8 cellular contexts compared by ENCODE assay signal in genomic region chr13:67230243-67230773, GRCh38. TPM values are rescaled to one million over a fixed set of nuclear protein-coding genes. Genes with fewer than 3 reads are reported as not detected.
DNase-seq lines count a peak whose midpoint lies in the region; ATAC-seq and TF ChIP-seq lines count a peak whose summit lies in the region.

Gene PCDH9 (minus strand): TSS chr13:67230336. CDS start chr13:67228440, 1,896 bp downstream.

- H3K4me3 Mint-ChIP-seq in activated CD8-positive, alpha-beta T cell treated with anti-CD3 and anti-CD28 coated beads for 36 hours: no peak within 1 kb of the TSS

- peaks cover 9% of the 10 kb centered on the region for H3K4me1 ChIP-seq in lower lobe of right lung

- intact Hi-C loops in activated CD8-positive, alpha-beta T cell treated with anti-CD3 and anti-CD28 coated beads for 36 hours (cut with micrococcal nuclease): no loop called here
- intact Hi-C loops in lower lobe of right lung (cut with DNase I): no loop called here

- no peak within 1 kb of the TSS for H3K27ac Mint-ChIP-seq in activated CD8-positive, alpha-beta T cell treated with anti-CD3 and anti-CD28 coated beads for 36 hours

- H3K27me3 Mint-ChIP-seq in activated CD8-positive, alpha-beta T cell treated with anti-CD3 and anti-CD28 coated beads for 36 hours: peaks cover 14% of the 10 kb centered on the region

- no peaks in the 10 kb centered on the region for H3K9me3 ChIP-seq in lower lobe of right lung

- no peaks in the 10 kb centered on the region for H3K36me3 ChIP-seq in BJ (ENCODE audit: control insufficient read depth, insufficient read depth, low read length)
- H3K36me3 ChIP-seq in lower lobe of right lung: no peaks in the 10 kb centered on the region

- peaks cover 4% of the 10 kb centered on the region for H3K4me1 Mint-ChIP-seq in activated CD8-positive, alpha-beta T cell treated with anti-CD3 and anti-CD28 coated beads for 36 hours (ENCODE audit: low read depth)

- H3K9me3 Mint-ChIP-seq in activated CD8-positive, alpha-beta T cell treated with anti-CD3 and anti-CD28 coated beads for 36 hours: no peaks in the 10 kb centered on the region

- TF ChIP-seq CTCF in BJ (IDR thresholded peaks at IDR 0.05; ENCODE audit: insufficient read depth, low read depth, low read length) (no peak), lower lobe of right lung (IDR thresholded peaks at IDR 0.05) (no peak)
- TF ChIP-seq CTCF in activated CD8-positive, alpha-beta T cell treated with anti-CD3 and anti-CD28 coated beads for 36 hours (IDR thresholded peaks at IDR 0.05): no peak

- no peaks in the 10 kb centered on the region for H3K36me3 Mint-ChIP-seq in activated CD8-positive, alpha-beta T cell treated with anti-CD3 and anti-CD28 coated beads for 36 hours (ENCODE audit: low read depth)

- POLR2A ChIA-PET in BJ (lab: Charles Lee): no interaction called here
- POLR2A ChIA-PET in activated CD8-positive, alpha-beta T cell treated with anti-CD3 and anti-CD28 coated beads for 36 hours (lab: Charles Lee): no interaction called here

- peak; percentile 83 for DNase-seq in BJ (ENCODE audit: low read depth)
- DNase-seq in NCI-H69 (lab: John Stamatoyannopoulos, UW): peak; percentile 99
- peak; percentile 91 for DNase-seq in activated CD8-positive, alpha-beta T cell treated with anti-CD3 and anti-CD28 coated beads for 36 hours
- peak; percentile 51 for DNase-seq in effector CD4-positive, alpha-beta T cell
- DNase-seq in lower lobe of right lung: peak; percentile 95
- peak; percentile 19 to 82 (median 60) for DNase-seq in stimulated activated CD4-positive, alpha-beta T cell treated with anti-CD3 and anti-CD28 coated beads, TNF-alpha, amount 100 ng/mL, for 1 hour (ENCODE audit: low read depth in 3 of 3, low spot score in 1 of 3)

- CTCF ChIA-PET in BJ (lab: Yijun Ruan, JAX): interaction anchor here (1.5 kb wide), 1 partner anchor 1573 kb away, joined by 3 read pairs; no protein-coding TSS in a partner anchor
- CTCF ChIA-PET in activated CD8-positive, alpha-beta T cell treated with anti-CD3 and anti-CD28 coated beads for 36 hours (lab: Charles Lee): interaction anchor here (1.6 kb wide), 1 partner anchor 13 kb away, joined by 6 read pairs; no protein-coding TSS in a partner anchor

- ATAC-seq in GM19351 (IDR thresholded peaks at IDR 0.05; ENCODE audit: unreplicated experiment) (peak; percentile 98), HG03469 (IDR thresholded peaks at IDR 0.05; ENCODE audit: unreplicated experiment) (peak; percentile 97), lower lobe of right lung (peak; percentile 98 to 99)
- peak; percentile 96 for ATAC-seq in activated CD8-positive, alpha-beta T cell treated with anti-CD3 and anti-CD28 coated beads for 36 hours

- H3K27me3 ChIP-seq in BJ (ENCODE audit: control insufficient read depth, insufficient read depth, low read length) (no peaks in the 10 kb centered on the region), lower lobe of right lung (ENCODE audit: low read depth) (no peaks in the 10 kb centered on the region)

- H3K27ac ChIP-seq in lower lobe of right lung: peak within 1 kb of the TSS; percentile 89

- H3K4me3 ChIP-seq in BJ (ENCODE audit: low read depth, low read length) (peak within 1 kb of the TSS; percentile 85), lower lobe of right lung (peak within 1 kb of the TSS; percentile 82)

RNA-seq across cellular contexts. Expression of gene PCDH9, which starts in this region (rescaled TPM):
- polyA plus RNA-seq in BJ (2011; rRNA removed): 2.3 and 4.1 TPM in 2 replicates
- 9.9 and 12.3 TPM in 2 replicates for polyA minus RNA-seq in BJ (2011; rRNA and poly(A)+ RNA removed)
- under 1 TPM; 0.04 to 0.14 TPM for total RNA-seq in activated CD8-positive, alpha-beta T cell treated with anti-CD3 and anti-CD28 coated beads for 36 hours
- 8.9 TPM for total RNA-seq in lower lobe of right lung

Comparison
In these comparisons a context has a peak if more than half of its experiments do, and no peak if none do; other contexts are left out.
1. Peak in every context shown above with its lines: DNase-seq, ATAC-seq, H3K4me3 ChIP-seq and H3K27ac ChIP-seq.
2. Peak in DNase-seq and ATAC-seq in activated CD8-positive, alpha-beta T cell treated with anti-CD3 and anti-CD28 coated beads for 36 hours; RNA of the gene not detected or under 1 TPM.